In the genomic region with DNA sequence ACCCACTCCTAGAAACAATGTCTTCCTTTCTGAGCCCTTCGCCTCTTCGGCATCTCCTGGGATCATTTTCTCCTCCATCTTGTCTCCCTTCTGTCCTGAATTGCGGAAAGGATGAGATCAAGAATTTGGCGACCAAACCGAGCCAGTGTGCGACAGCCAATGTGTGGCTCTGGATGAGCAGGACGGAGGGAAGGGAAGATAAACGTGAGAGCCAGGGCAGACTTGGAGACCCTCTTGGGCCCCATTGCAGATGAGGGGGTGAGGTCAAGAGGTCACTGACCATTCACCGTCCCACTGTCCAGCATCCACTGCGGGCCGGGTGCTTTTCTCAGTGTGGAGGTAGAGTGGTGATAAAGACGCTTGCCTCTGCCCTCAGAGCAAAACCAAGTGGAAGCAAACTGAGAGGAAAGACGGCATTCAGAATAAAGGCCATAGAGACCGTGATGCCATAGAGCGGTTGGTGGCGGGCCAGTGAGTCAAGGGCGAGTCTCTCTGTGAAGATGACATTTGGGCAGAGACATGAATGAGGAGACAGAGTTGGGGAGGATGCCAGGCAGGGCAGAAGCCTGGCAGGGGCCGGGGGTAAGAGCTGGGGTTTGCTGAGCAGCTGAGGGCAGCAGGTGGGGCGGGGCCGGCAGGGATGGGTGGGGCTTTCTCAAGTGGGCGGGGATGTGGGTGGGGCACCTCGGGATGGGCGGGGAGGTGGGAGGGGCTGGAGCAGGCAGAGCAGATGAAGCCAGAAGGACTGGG, we compare ENCODE assay signal across 2 cellular contexts.
TF ChIP-seq lines count a peak whose summit lies in the region.

No MANE protein-coding gene starts in this region.

TF ChIP-seq in SK-N-SH treated with all-trans-retinoic acid at 6 μM for 48 hours, 23 proteins besides CTCF, POLR2A, EP300 and RAD21 (continued from another document):
- TF ChIP-seq, protein P1, sequence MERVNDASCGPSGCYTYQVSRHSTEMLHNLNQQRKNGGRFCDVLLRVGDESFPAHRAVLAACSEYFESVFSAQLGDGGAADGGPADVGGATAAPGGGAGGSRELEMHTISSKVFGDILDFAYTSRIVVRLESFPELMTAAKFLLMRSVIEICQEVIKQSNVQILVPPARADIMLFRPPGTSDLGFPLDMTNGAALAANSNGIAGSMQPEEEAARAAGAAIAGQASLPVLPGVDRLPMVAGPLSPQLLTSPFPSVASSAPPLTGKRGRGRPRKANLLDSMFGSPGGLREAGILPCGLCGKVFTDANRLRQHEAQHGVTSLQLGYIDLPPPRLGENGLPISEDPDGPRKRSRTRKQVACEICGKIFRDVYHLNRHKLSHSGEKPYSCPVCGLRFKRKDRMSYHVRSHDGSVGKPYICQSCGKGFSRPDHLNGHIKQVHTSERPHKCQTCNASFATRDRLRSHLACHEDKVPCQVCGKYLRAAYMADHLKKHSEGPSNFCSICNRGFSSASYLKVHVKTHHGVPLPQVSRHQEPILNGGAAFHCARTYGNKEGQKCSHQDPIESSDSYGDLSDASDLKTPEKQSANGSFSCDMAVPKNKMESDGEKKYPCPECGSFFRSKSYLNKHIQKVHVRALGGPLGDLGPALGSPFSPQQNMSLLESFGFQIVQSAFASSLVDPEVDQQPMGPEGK (CRISPR knock-in tag; IDR thresholded peaks at IDR 0.05; ENCODE audit: borderline replicate concordance), result no peak
- TF ChIP-seq PPARA (CRISPR knock-in tag; IDR thresholded peaks at IDR 0.05; ENCODE audit: borderline replicate concordance) (no peak), RARB (CRISPR knock-in tag; IDR thresholded peaks at IDR 0.05) (no peak), ESRRG (CRISPR knock-in tag; IDR thresholded peaks at IDR 0.05) (no peak), ZC3H10 (CRISPR knock-in tag; IDR thresholded peaks at IDR 0.05) (no peak), ZFP3 (CRISPR knock-in tag; IDR thresholded peaks at IDR 0.05) (no peak), GLIS3 (CRISPR knock-in tag; IDR thresholded peaks at IDR 0.05) (no peak), OSR1 (CRISPR knock-in tag; IDR thresholded peaks at IDR 0.05) (no peak), TCF4 (CRISPR knock-in tag; IDR thresholded peaks at IDR 0.05; ENCODE audit: borderline replicate concordance) (no peak), TOX (CRISPR knock-in tag; IDR thresholded peaks at IDR 0.05; ENCODE audit: borderline replicate concordance) (no peak), SNAI2 (CRISPR knock-in tag; IDR thresholded peaks at IDR 0.05) (no peak), BACH2 (CRISPR knock-in tag; IDR thresholded peaks at IDR 0.05; ENCODE audit: borderline replicate concordance) (no peak), ZNF565 (CRISPR knock-in tag; conservative IDR thresholded peaks at IDR 0.05; ENCODE audit: low read depth) (no peak), CSDC2 (CRISPR knock-in tag; IDR thresholded peaks at IDR 0.05) (no peak), ZNF70 (CRISPR knock-in tag; IDR thresholded peaks at IDR 0.05) (no peak)
- TF ChIP-seq, protein P2, sequence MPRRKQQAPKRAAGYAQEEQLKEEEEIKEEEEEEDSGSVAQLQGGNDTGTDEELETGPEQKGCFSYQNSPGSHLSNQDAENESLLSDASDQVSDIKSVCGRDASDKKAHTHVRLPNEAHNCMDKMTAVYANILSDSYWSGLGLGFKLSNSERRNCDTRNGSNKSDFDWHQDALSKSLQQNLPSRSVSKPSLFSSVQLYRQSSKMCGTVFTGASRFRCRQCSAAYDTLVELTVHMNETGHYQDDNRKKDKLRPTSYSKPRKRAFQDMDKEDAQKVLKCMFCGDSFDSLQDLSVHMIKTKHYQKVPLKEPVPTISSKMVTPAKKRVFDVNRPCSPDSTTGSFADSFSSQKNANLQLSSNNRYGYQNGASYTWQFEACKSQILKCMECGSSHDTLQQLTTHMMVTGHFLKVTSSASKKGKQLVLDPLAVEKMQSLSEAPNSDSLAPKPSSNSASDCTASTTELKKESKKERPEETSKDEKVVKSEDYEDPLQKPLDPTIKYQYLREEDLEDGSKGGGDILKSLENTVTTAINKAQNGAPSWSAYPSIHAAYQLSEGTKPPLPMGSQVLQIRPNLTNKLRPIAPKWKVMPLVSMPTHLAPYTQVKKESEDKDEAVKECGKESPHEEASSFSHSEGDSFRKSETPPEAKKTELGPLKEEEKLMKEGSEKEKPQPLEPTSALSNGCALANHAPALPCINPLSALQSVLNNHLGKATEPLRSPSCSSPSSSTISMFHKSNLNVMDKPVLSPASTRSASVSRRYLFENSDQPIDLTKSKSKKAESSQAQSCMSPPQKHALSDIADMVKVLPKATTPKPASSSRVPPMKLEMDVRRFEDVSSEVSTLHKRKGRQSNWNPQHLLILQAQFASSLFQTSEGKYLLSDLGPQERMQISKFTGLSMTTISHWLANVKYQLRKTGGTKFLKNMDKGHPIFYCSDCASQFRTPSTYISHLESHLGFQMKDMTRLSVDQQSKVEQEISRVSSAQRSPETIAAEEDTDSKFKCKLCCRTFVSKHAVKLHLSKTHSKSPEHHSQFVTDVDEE (CRISPR knock-in tag; IDR thresholded peaks at IDR 0.05), result no peak
- TF ChIP-seq, protein P3, sequence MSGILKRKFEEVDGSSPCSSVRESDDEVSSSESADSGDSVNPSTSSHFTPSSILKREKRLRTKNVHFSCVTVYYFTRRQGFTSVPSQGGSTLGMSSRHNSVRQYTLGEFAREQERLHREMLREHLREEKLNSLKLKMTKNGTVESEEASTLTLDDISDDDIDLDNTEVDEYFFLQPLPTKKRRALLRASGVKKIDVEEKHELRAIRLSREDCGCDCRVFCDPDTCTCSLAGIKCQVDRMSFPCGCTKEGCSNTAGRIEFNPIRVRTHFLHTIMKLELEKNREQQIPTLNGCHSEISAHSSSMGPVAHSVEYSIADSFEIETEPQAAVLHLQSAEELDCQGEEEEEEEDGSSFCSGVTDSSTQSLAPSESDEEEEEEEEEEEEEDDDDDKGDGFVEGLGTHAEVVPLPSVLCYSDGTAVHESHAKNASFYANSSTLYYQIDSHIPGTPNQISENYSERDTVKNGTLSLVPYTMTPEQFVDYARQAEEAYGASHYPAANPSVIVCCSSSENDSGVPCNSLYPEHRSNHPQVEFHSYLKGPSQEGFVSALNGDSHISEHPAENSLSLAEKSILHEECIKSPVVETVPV (CRISPR knock-in tag; IDR thresholded peaks at IDR 0.05), result no peak
- TF ChIP-seq, protein P4, sequence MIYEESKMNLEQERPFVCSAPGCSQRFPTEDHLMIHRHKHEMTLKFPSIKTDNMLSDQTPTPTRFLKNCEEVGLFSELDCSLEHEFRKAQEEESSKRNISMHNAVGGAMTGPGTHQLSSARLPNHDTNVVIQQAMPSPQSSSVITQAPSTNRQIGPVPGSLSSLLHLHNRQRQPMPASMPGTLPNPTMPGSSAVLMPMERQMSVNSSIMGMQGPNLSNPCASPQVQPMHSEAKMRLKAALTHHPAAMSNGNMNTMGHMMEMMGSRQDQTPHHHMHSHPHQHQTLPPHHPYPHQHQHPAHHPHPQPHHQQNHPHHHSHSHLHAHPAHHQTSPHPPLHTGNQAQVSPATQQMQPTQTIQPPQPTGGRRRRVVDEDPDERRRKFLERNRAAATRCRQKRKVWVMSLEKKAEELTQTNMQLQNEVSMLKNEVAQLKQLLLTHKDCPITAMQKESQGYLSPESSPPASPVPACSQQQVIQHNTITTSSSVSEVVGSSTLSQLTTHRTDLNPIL (CRISPR knock-in tag; IDR thresholded peaks at IDR 0.05; ENCODE audit: low read depth), result no peak
TF ChIP-seq in SK-N-SH treated with all-trans-retinoic acid at 6 μM for 48 hours: peak in this region for 0.

TF ChIP-seq in HepG2, 621 proteins besides CTCF, POLR2A, EP300 and RAD21 (continued from another document):
- no peak for TF ChIP-seq ZBTB21 (CRISPR knock-in tag; IDR thresholded peaks at IDR 0.05)
- TF ChIP-seq, protein P5, sequence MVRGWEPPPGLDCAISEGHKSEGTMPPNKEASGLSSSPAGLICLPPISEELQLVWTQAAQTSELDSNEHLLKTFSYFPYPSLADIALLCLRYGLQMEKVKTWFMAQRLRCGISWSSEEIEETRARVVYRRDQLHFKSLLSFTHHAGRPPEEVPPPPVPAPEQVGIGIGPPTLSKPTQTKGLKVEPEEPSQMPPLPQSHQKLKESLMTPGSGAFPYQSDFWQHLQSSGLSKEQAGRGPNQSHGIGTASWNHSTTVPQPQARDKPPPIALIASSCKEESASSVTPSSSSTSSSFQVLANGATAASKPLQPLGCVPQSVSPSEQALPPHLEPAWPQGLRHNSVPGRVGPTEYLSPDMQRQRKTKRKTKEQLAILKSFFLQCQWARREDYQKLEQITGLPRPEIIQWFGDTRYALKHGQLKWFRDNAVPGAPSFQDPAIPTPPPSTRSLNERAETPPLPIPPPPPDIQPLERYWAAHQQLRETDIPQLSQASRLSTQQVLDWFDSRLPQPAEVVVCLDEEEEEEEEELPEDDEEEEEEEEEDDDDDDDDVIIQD (CRISPR knock-in tag; IDR thresholded peaks at IDR 0.05; ENCODE audit: low read depth), result no peak
- no peak for TF ChIP-seq GTF2F1 (IDR thresholded peaks at IDR 0.05; ENCODE audit: low read length)
- TF ChIP-seq ZNF441 (CRISPR knock-in tag; IDR thresholded peaks at IDR 0.05; ENCODE audit: borderline replicate concordance), result no peak
- TF ChIP-seq EEA1 (CRISPR knock-in tag; IDR thresholded peaks at IDR 0.05; ENCODE audit: borderline replicate concordance), result no peak
- TF ChIP-seq ZNF660 (CRISPR knock-in tag; IDR thresholded peaks at IDR 0.05; ENCODE audit: borderline replicate concordance, low read depth), result no peak
- no peak for TF ChIP-seq CHCHD3 (CRISPR knock-in tag; IDR thresholded peaks at IDR 0.05)
- no peak for TF ChIP-seq GFI1 (CRISPR knock-in tag; IDR thresholded peaks at IDR 0.05; ENCODE audit: borderline replicate concordance)
- TF ChIP-seq, protein P6, sequence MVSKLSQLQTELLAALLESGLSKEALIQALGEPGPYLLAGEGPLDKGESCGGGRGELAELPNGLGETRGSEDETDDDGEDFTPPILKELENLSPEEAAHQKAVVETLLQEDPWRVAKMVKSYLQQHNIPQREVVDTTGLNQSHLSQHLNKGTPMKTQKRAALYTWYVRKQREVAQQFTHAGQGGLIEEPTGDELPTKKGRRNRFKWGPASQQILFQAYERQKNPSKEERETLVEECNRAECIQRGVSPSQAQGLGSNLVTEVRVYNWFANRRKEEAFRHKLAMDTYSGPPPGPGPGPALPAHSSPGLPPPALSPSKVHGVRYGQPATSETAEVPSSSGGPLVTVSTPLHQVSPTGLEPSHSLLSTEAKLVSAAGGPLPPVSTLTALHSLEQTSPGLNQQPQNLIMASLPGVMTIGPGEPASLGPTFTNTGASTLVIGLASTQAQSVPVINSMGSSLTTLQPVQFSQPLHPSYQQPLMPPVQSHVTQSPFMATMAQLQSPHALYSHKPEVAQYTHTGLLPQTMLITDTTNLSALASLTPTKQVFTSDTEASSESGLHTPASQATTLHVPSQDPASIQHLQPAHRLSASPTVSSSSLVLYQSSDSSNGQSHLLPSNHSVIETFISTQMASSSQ (IDR thresholded peaks at IDR 0.05; ENCODE audit: low read depth), result no peak
- TF ChIP-seq, protein P6 (CRISPR knock-in tag; IDR thresholded peaks at IDR 0.05; ENCODE audit: borderline replicate concordance), result no peak
